14 cellular contexts compared by ENCODE assay signal in genomic region chr6:74137910-74138309, GRCh38.
A peak's percentile ranks its signal among the peaks of the same experiment; 100 is the strongest.
DNase-seq lines count a peak whose midpoint lies in the region; FAIRE-seq and TF ChIP-seq lines count a peak whose summit lies in the region.
"Had no signal": no experiment of that assay in that cellular context is flagged by ENCODE, and none has a peak within 500 bp of the region (broad histone marks: within the 10 kb centered on the region; RNA-seq: fewer than 3 reads in every experiment).

No MANE protein-coding gene starts in this region.

- TF ChIP-seq POLR2A in H1 (IDR thresholded peaks at IDR 0.05; ENCODE audit: control extremely low read depth in 1 of 2, low read depth in 2 of 2, low read length in 2 of 2): no peak

- H3K4me1 ChIP-seq in H1 (replicated peaks in 1 of 4; ENCODE audit: control insufficient read depth in 3 of 4, insufficient read depth in 4 of 4, low read length in 3 of 4): no peaks in the 10 kb centered on the region

- H3K9ac ChIP-seq in H1 (replicated peaks in 1 of 4; ENCODE audit: extremely low read depth in 1 of 4, low read depth in 3 of 4, low read length in 3 of 4): no peak overlapping the region
- H3K9ac ChIP-seq: SK-N-SH had no signal

- no peak overlapping the region for H2BK15ac ChIP-seq in H1 (ENCODE audit: low read length)

- POLR2A ChIA-PET in H1 (lab: Charles Lee; ENCODE audit: partially characterized antibody): no interaction called here

- TF ChIP-seq CTCF in Calu3 (IDR thresholded peaks at IDR 0.05; ENCODE audit: unreplicated experiment) (no peak), H1 (IDR thresholded peaks at IDR 0.05; ENCODE audit: control extremely low read depth in 1 of 3, insufficient read depth in 1 of 3, low read depth in 1 of 3, low read length in 3 of 3) (no peak)

- TF ChIP-seq RAD21 in H1 (IDR thresholded peaks at IDR 0.05 in 1 of 2, conservative IDR thresholded peaks at IDR 0.05 in 1 of 2; ENCODE audit: low read depth in 2 of 2, low read length in 2 of 2): no peak

- H4K91ac ChIP-seq in H1 (replicated peaks; ENCODE audit: insufficient read length, low read length): no peak overlapping the region

- no peak overlapping the region for H2AK5ac ChIP-seq in H1 (ENCODE audit: low read depth, low read length)

- no peaks in the 10 kb centered on the region for H3K36me3 ChIP-seq in H1 (ENCODE audit: control insufficient read depth in 2 of 4, insufficient read depth in 4 of 4, low read length in 3 of 4)
- H3K36me3 ChIP-seq: neutrophil had no signal

- H3K79me2 ChIP-seq in H1 (ENCODE audit: control insufficient read depth in 1 of 2, insufficient read depth in 2 of 2, low read length in 2 of 2): no peaks in the 10 kb centered on the region

- BruUV-seq in Calu3 (replicated peaks; lab: Mats Ljungman, UMichigan): no TSS peak

- H2BK20ac ChIP-seq in H1 (ENCODE audit: low read length): no peak overlapping the region

- H3K23me2 ChIP-seq in H1 (ENCODE audit: low read depth, low read length): no peaks in the 10 kb centered on the region

- H3K9me3 Mint-ChIP-seq in Calu3 (ENCODE audit: low read depth, unreplicated experiment): peaks cover 8% of the 10 kb centered on the region

- intact Hi-C loops in Calu3 (cut with micrococcal nuclease; ENCODE audit: unreplicated experiment): no loop called here

- no peak overlapping the region for H4K5ac ChIP-seq in H1 (ENCODE audit: insufficient read length, low read depth, low read length)

- CTCF ChIA-PET in Calu3 (lab: Charles Lee) (no interaction called here), H1 (lab: Charles Lee; ENCODE audit: partially characterized antibody) (interaction anchor here (0.7 kb wide), 1 partner anchor 33 kb away, joined by 3 read pairs; no protein-coding TSS in a partner anchor)

- WGBS in H1 (ENCODE audit: extremely low coverage in 1 of 2, insufficient coverage in 1 of 2, insufficient read length in 1 of 2, insufficient replicate concordance in 2 of 2, low coverage in 1 of 2, low lambda C conversion rate in 2 of 2, missing lambda C conversion rate in 1 of 2), 2 experiments: 77% methylated on average over 2 of the region's 2 CpGs; no CpG with 5 or more reads in 1 of the 2 experiments

- no peak overlapping the region for H4K8ac ChIP-seq in H1 (ENCODE audit: extremely low read depth, insufficient read depth, low read length)

- H3K56ac ChIP-seq in H1 (replicated peaks; ENCODE audit: insufficient read length, low read depth, low read length): no peak overlapping the region

- H3K27ac ChIP-seq in H1 (ENCODE audit: low read depth, low read length): no peak overlapping the region
- H3K27ac ChIP-seq: neutrophil had no signal

- no peak for TF ChIP-seq EP300 in H1 (IDR thresholded peaks at IDR 0.05; ENCODE audit: borderline replicate concordance in 1 of 2, low read depth in 2 of 2, low read length in 2 of 2)

- no peak overlapping the region for H3K14ac ChIP-seq in H1 (ENCODE audit: insufficient read length)

- H3K36me3 Mint-ChIP-seq in Calu3 (ENCODE audit: insufficient read depth, unreplicated experiment): peaks cover 5% of the 10 kb centered on the region

- no peak overlapping the region; the same call in 1 of the 2 replicates for H2BK12ac ChIP-seq in H1 (ENCODE audit: low read depth, low read length)

- H3K79me1 ChIP-seq in H1 (ENCODE audit: low read depth, low read length): no peaks in the 10 kb centered on the region

- H3K18ac ChIP-seq in H1 (ENCODE audit: extremely low read depth, low read length): no peak overlapping the region

- DNase-seq in Calu3 (peak; percentile 6), M059J (ENCODE audit: low read depth) (peak; percentile 77), H1 (ENCODE audit: low read depth in 1 of 2, low spot score in 2 of 2) (no peak), left kidney (ENCODE audit: low read depth, low spot score) (peak; percentile 7), Ammon's horn (ENCODE audit: low spot score) (no peak), NCI-H187 treated with DMSO at 0.1 percent for 48 hours (lab: John Stamatoyannopoulos, UW) (no peak)
- no peak for DNase-seq in stimulated activated CD4-positive, alpha-beta T cell treated with anti-CD3 and anti-CD28 coated beads, Interleukin-1b, Interleukin-23, amount 100 ng/mL, for 48 hours
- DNase-seq in activated T-cell treated with anti-CD3 and anti-CD28 coated beads, Interleukin-2, amount 50 U/mL, for 1 hour: no peak
- DNase-seq: activated gamma-delta T cell treated with Interleukin-2 at 50 U/mL for 16 hours; effector CD4-positive, alpha-beta T cell; NCI-H2227 treated with DMSO at 0.1 percent for 48 hours; SK-N-SH; stimulated activated CD4-positive, alpha-beta T cell treated with anti-CD3 and anti-CD28 coated beads, Interleukin-2, amount 100 ng/mL, for 48 hours had no signal

- no peaks in the 10 kb centered on the region for H3K27me3 ChIP-seq in H1 (replicated peaks in 1 of 4; ENCODE audit: control insufficient read depth in 3 of 4, extremely low read depth in 1 of 4, insufficient read depth in 3 of 4, low read length in 3 of 4)
- H3K27me3 ChIP-seq: neutrophil had no signal

- H3K9me3 ChIP-seq in H1 (ENCODE audit: insufficient read depth in 2 of 2, low read depth in 1 of 2, low read length in 1 of 2): no peaks in the 10 kb centered on the region
- H3K9me3 ChIP-seq: neutrophil, SK-N-SH had no signal

- H3K4me2 ChIP-seq in H1 (ENCODE audit: insufficient read depth in 1 of 2, low read depth in 2 of 2, low read length in 2 of 2): no peak overlapping the region
- H3K4me2 ChIP-seq: SK-N-SH had no signal

- H3K23ac ChIP-seq in H1 (ENCODE audit: insufficient read length): no peak overlapping the region

- H3K4me3 ChIP-seq in H1 (ENCODE audit: extremely low read depth in 1 of 4, insufficient read depth in 2 of 4, low read depth in 3 of 4, low read length in 4 of 4): no peak overlapping the region

- peak; percentile 45 for FAIRE-seq in H1 (lab: Jason Lieb, UNC)

- no peaks in the 10 kb centered on the region for H3K27me3 Mint-ChIP-seq in Calu3 (ENCODE audit: unreplicated experiment)

- H2AFZ ChIP-seq in H1 (ENCODE audit: low read length): 0 out of 2 replicates have a peak overlapping the region, but pooled peaks have one; percentile 28

- peak overlapping the region; percentile 49 for H3K4me3 Mint-ChIP-seq in Calu3 (ENCODE audit: low read depth, unreplicated experiment)

- no peaks in the 10 kb centered on the region for H4K20me1 ChIP-seq in H1 (replicated peaks in 1 of 2; ENCODE audit: control insufficient read depth in 1 of 2, insufficient read depth in 2 of 2, low read length in 2 of 2)

- peak overlapping the region; percentile 97 for H3K27ac Mint-ChIP-seq in Calu3 (ENCODE audit: unreplicated experiment)

- H2BK5ac ChIP-seq in H1 (ENCODE audit: low read depth, low read length): no peak overlapping the region

- peaks cover 17% of the 10 kb centered on the region for H3K4me1 Mint-ChIP-seq in Calu3 (ENCODE audit: low read depth, unreplicated experiment)

- no peak overlapping the region for H3K4ac ChIP-seq in H1 (replicated peaks; ENCODE audit: insufficient read length, low read depth, low read length)

- H2BK120ac ChIP-seq in H1 (replicated peaks; ENCODE audit: low read depth, low read length): no peak overlapping the region

TF ChIP-seq in H1, 55 proteins besides CTCF, POLR2A, EP300 and RAD21:
- TF ChIP-seq SAP30 (IDR thresholded peaks at IDR 0.05; ENCODE audit: insufficient read depth, insufficient replicate concordance, low read length): no peak
- no peak for TF ChIP-seq BACH1 (IDR thresholded peaks at IDR 0.05; ENCODE audit: low read length)
- TF ChIP-seq CEBPB (IDR thresholded peaks at IDR 0.05; ENCODE audit: low read depth, low read length): peak; percentile 90

Comparison
In these comparisons a context has a peak if more than half of its experiments do, and no peak if none do; other contexts are left out.
1. DNase-seq: peak in Calu3 (single experiment), M059J (single experiment) and left kidney (single experiment); none in H1 (0 of 2), stimulated activated CD4-positive, alpha-beta T cell treated with anti-CD3 and anti-CD28 coated beads, Interleukin-1b, Interleukin-23, amount 100 ng/mL, for 48 hours (single experiment), activated T-cell treated with anti-CD3 and anti-CD28 coated beads, Interleukin-2, amount 50 U/mL, for 1 hour (single experiment), Ammon's horn (single experiment) and NCI-H187 treated with DMSO at 0.1 percent for 48 hours (single experiment).